ENCODE assay signal across 20 cellular contexts in the genomic region with DNA sequence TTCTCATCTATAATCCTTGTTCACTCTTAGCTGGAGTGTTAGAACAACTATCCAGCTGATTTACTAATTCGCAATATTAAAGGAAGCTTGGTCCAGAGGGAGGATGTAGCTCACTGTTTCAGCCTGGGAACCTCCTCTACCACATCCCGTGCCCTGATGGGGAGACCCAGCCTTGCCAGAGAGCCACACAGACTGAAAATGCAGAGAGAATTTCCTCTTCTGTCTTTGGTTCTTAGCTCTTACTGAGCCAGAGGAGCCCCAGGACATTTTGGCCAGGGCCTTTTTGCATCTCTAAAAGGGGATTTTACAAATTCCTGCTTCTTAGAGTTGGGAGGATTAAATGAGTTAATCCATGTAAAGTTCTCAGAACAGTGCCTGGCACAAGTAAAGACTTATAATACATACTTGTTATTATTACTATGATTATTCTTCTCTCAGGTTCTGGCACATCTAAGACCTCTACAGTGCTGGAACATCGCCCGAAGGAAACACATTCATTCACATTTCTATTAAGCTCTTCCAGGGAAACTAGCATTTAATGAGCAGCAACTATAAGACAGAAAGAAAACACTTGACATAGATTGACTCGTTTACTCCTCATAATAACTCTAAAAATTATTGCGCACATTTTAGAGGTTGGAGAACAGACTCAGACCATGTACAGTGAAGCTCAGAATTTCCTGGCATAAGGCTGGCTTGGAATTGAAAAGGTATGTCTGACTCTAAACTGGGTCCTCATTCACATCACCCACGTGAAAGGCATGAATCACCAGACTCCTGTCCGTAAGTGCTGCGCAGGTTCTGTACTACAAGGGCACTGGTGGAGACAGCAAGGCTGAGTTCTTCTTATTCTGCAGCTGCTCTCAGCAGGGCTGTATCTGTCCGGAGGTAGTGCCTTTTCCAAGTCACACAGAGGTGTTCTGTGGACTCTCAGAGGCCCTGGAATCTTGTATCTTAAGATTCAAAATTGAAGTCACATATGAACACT. TPM values are rescaled to one million over a fixed set of nuclear protein-coding genes. Genes with fewer than 3 reads are reported as not detected.
A peak's percentile ranks its signal among the peaks of the same experiment; 100 is the strongest.
DNase-seq lines count a peak whose midpoint lies in the region; ATAC-seq, FAIRE-seq and TF ChIP-seq lines count a peak whose summit lies in the region.
"Had no signal": no experiment of that assay in that cellular context is flagged by ENCODE, and none has a peak within 500 bp of the region (broad histone marks: within the 10 kb centered on the region; RNA-seq: fewer than 3 reads in every experiment).

No MANE protein-coding gene starts in this region.

- DNase-seq in DND-41 (no peak), SK-MEL-5 (ENCODE audit: low read depth, low spot score) (peak; percentile 36), fibroblast of mammary gland (ENCODE audit: low read depth) (peak; percentile 33), neural progenitor cell (ENCODE audit: low spot score) (peak; percentile 24), COLO668 (lab: John Stamatoyannopoulos, UW; ENCODE audit: unreplicated experiment) (no peak), coronary artery (ENCODE audit: low spot score) (no peak), NCI-H524 treated with DMSO at 0.1 percent for 48 hours (lab: John Stamatoyannopoulos, UW) (no peak), HTR-8/SVneo (ENCODE audit: insufficient read length, low spot score) (no peak)
- DNase-seq: activated CD4-positive, alpha-beta T cell treated with anti-CD3 and anti-CD28 coated beads, Interleukin-2, amount 50 U/mL, for 48 hours; activated T-cell treated with anti-CD3 and anti-CD28 coated beads, Interleukin-2, amount 50 U/mL, for 72 hours; CD4-positive, CD25-positive, alpha-beta regulatory T cell; colonic mucosa; DMS79 treated with DMSO at 0.1 percent for 48 hours; IMR-90; left colon; MV-4-11; NCI-H2107; NCI-H748 treated with DMSO at 0.1 percent for 48 hours; stimulated activated naive B cell treated with anti-CD40 and anti-IgM and Interleukin-4, amounts not matched to agents 10 μg/mL and 1 μg/mL and 100 μg/mL, for 72 hours; upper lobe of right lung had no signal

- FAIRE-seq in HTR-8/SVneo (lab: Jason Lieb, UNC): no peak

- no peak overlapping the region for H3K4me3 Mint-ChIP-seq in neural progenitor cell
- H3K4me3 Mint-ChIP-seq: activated T-cell treated with anti-CD3 and anti-CD28 coated beads, Interleukin-2, amount 50 U/mL, for 72 hours; CD4-positive, CD25-positive, alpha-beta regulatory T cell; stimulated activated naive B cell treated with anti-CD40 and anti-IgM and Interleukin-4, amounts not matched to agents 10 μg/mL and 1 μg/mL and 100 μg/mL, for 72 hours had no signal

- no peaks in the 10 kb centered on the region for H3K36me3 Mint-ChIP-seq in neural progenitor cell
- H3K36me3 Mint-ChIP-seq: CD4-positive, CD25-positive, alpha-beta regulatory T cell; stimulated activated naive B cell treated with anti-CD40 and anti-IgM and Interleukin-4, amounts not matched to agents 10 μg/mL and 1 μg/mL and 100 μg/mL, for 72 hours had no signal

- H4K20me1 ChIP-seq in DND-41 (ENCODE audit: insufficient read depth, low read length): no peaks in the 10 kb centered on the region
- no peaks in the 10 kb centered on the region for H4K20me1 ChIP-seq in neural progenitor cell (ENCODE audit: low read depth)

- no peak overlapping the region for H3K4me2 ChIP-seq in DND-41 (ENCODE audit: insufficient read depth, low read length)
- H3K4me2 ChIP-seq in neural progenitor cell: no peak overlapping the region

- H3K9me3 ChIP-seq in DND-41 (ENCODE audit: insufficient read depth, low read length, severe bottlenecking) (no peaks in the 10 kb centered on the region), neural progenitor cell (ENCODE audit: low read depth) (no peaks in the 10 kb centered on the region)
- H3K9me3 ChIP-seq: colonic mucosa, upper lobe of right lung had no signal

- no peak overlapping the region for H3K27ac ChIP-seq in DND-41 (ENCODE audit: low read length)
- H3K27ac ChIP-seq in neural progenitor cell: peak overlapping the region; percentile 39
- peak overlapping the region in 1 of 2 donors; percentile 3 for H3K27ac ChIP-seq in coronary artery
- H3K27ac ChIP-seq: colonic mucosa, upper lobe of right lung had no signal

- TF ChIP-seq CTCF in DND-41 (IDR thresholded peaks at IDR 0.05; ENCODE audit: borderline replicate concordance, extremely low read depth, low read length, poor library complexity, severe bottlenecking) (no peak), fibroblast of mammary gland (conservative IDR thresholded peaks at IDR 0.05; ENCODE audit: control insufficient read depth, insufficient read depth, low read depth, low read length) (no peak), neural progenitor cell (IDR thresholded peaks at IDR 0.05) (no peak), coronary artery (IDR thresholded peaks at IDR 0.05) (no peak)

- H3K27me3 Mint-ChIP-seq in neural progenitor cell (ENCODE audit: insufficient read depth, low read depth): peaks cover 3% of the 10 kb centered on the region
- H3K27me3 Mint-ChIP-seq: stimulated activated naive B cell treated with anti-CD40 and anti-IgM and Interleukin-4, amounts not matched to agents 10 μg/mL and 1 μg/mL and 100 μg/mL, for 72 hours had no signal

- H3K4me3 ChIP-seq in DND-41 (ENCODE audit: low read depth in 1 of 2, low read length in 2 of 2) (no peak overlapping the region), fibroblast of mammary gland (ENCODE audit: control insufficient read depth, low read depth, low read length) (no peak overlapping the region), neural progenitor cell (no peak overlapping the region), coronary artery (no peak overlapping the region)
- H3K4me3 ChIP-seq: colonic mucosa, upper lobe of right lung had no signal

- H2AFZ ChIP-seq in DND-41 (ENCODE audit: low read depth, low read length): peak overlapping the region; percentile 51
- peak overlapping the region; percentile 56 for H2AFZ ChIP-seq in neural progenitor cell (replicated peaks)

- peak; percentile 64; the same call in 2 of the 3 replicates for ATAC-seq in DND-41 (ENCODE audit: insufficient read depth, low read depth)
- ATAC-seq: activated T-cell treated with anti-CD3 and anti-CD28 coated beads, Interleukin-2, amount 50 U/mL, for 72 hours; left colon; stimulated activated naive B cell treated with anti-CD40 and anti-IgM and Interleukin-4, amounts not matched to agents 10 μg/mL and 1 μg/mL and 100 μg/mL, for 72 hours; upper lobe of right lung had no signal

- H3K4me1 ChIP-seq in DND-41 (ENCODE audit: insufficient read depth, low read length) (peaks cover 27% of the 10 kb centered on the region), neural progenitor cell (peaks cover 20% of the 10 kb centered on the region)
- H3K4me1 ChIP-seq: colonic mucosa had no signal

- H3K27me3 ChIP-seq in DND-41 (ENCODE audit: insufficient read depth, low read length, poor library complexity) (no peaks in the 10 kb centered on the region), neural progenitor cell (no peaks in the 10 kb centered on the region)
- H3K27me3 ChIP-seq: colonic mucosa, upper lobe of right lung had no signal

- no peak overlapping the region for H3K27ac Mint-ChIP-seq in neural progenitor cell
- H3K27ac Mint-ChIP-seq: CD4-positive, CD25-positive, alpha-beta regulatory T cell; stimulated activated naive B cell treated with anti-CD40 and anti-IgM and Interleukin-4, amounts not matched to agents 10 μg/mL and 1 μg/mL and 100 μg/mL, for 72 hours had no signal

- no peaks in the 10 kb centered on the region for H3K79me2 ChIP-seq in DND-41 (ENCODE audit: insufficient read depth, low read length)
- no peaks in the 10 kb centered on the region for H3K79me2 ChIP-seq in neural progenitor cell (ENCODE audit: low read depth)

- in situ Hi-C loops in SK-MEL-5 (cut with HindIII; ENCODE audit: low pct_unique_long_range_greater_than_20kb, low sequenced_read_pairs): no loop called here

- peaks cover 28% of the 10 kb centered on the region for H3K4me1 Mint-ChIP-seq in neural progenitor cell
- H3K4me1 Mint-ChIP-seq: CD4-positive, CD25-positive, alpha-beta regulatory T cell; stimulated activated naive B cell treated with anti-CD40 and anti-IgM and Interleukin-4, amounts not matched to agents 10 μg/mL and 1 μg/mL and 100 μg/mL, for 72 hours had no signal

- H3K9me3 Mint-ChIP-seq in neural progenitor cell: peaks cover 2% of the 10 kb centered on the region
- H3K9me3 Mint-ChIP-seq: activated T-cell treated with anti-CD3 and anti-CD28 coated beads, Interleukin-2, amount 50 U/mL, for 72 hours; CD4-positive, CD25-positive, alpha-beta regulatory T cell; stimulated activated naive B cell treated with anti-CD40 and anti-IgM and Interleukin-4, amounts not matched to agents 10 μg/mL and 1 μg/mL and 100 μg/mL, for 72 hours had no signal

- H3K9ac ChIP-seq in DND-41 (ENCODE audit: low read depth, low read length) (no peak overlapping the region), neural progenitor cell (no peak overlapping the region)

- H3K36me3 ChIP-seq in DND-41 (ENCODE audit: insufficient read depth, low read length) (no peaks in the 10 kb centered on the region), neural progenitor cell (no peaks in the 10 kb centered on the region)
- H3K36me3 ChIP-seq: colonic mucosa, upper lobe of right lung had no signal

- peaks cover 28% of the 10 kb centered on the region for H3F3A ChIP-seq in neural progenitor cell (ENCODE audit: low read depth)

RNA-seq across cellular contexts. Expression of a gene that starts 27.8 kb away (rescaled TPM):
- 15.5 and 18.9 TPM in 2 replicates for total RNA-seq in SK-MEL-5 (2014; rRNA removed; shearing (Covaris generic))
- 16.5 and 28.2 TPM in 2 replicates for polyA plus RNA-seq in SK-MEL-5 (2015; cell fraction: cytosol; rRNA removed)
- polyA plus RNA-seq in SK-MEL-5 (2015; cell fraction: nucleus; rRNA removed): 16.0 and 19.7 TPM in 2 replicates
- 22.6 and 34.0 TPM in 2 replicates for total RNA-seq in neural progenitor cell (ENCODE audit: low replicate concordance)

Comparison
In these comparisons a context has a peak if more than half of its experiments do, and no peak if none do; other contexts are left out.
1. DNase-seq: peak in SK-MEL-5 (single experiment), fibroblast of mammary gland (single experiment) and neural progenitor cell (single experiment); none in DND-41 (single experiment), COLO668 (single experiment), coronary artery (single experiment), NCI-H524 treated with DMSO at 0.1 percent for 48 hours (single experiment) and HTR-8/SVneo (single experiment).